ENCODE assay signal across 12 cellular contexts in genomic region chr15:72902929-72903260, GRCh38.
"Had no signal": no experiment of that assay in that cellular context is flagged by ENCODE, and none has a peak within 500 bp of the region (broad histone marks: within the 10 kb centered on the region; RNA-seq: fewer than 3 reads in every experiment).

No MANE protein-coding gene starts in this region.

- H3K27me3 ChIP-seq: cardiac muscle cell, colonic mucosa had no signal

- H3K4me3 Mint-ChIP-seq: activated T-helper 17 cell treated with anti-CD3 and anti-CD28 coated beads, Interleukin-2, amount 50 U/mL, for 72 hours; naive thymus-derived CD8-positive, alpha-beta T cell had no signal

- H3K27ac Mint-ChIP-seq: activated T-helper 17 cell treated with anti-CD3 and anti-CD28 coated beads, Interleukin-2, amount 50 U/mL, for 72 hours; naive thymus-derived CD8-positive, alpha-beta T cell had no signal

- ATAC-seq: activated T-helper 17 cell treated with anti-CD3 and anti-CD28 coated beads, Interleukin-2, amount 50 U/mL, for 72 hours; naive thymus-derived CD8-positive, alpha-beta T cell had no signal

- H3K4me3 ChIP-seq: cardiac muscle cell, colonic mucosa, esophagus squamous epithelium, stomach had no signal

- DNase-seq: activated naive CD4-positive, alpha-beta T cell treated with Interleukin-2 at 50 U/mL for 16 hours; activated T-cell treated with anti-CD3 and anti-CD28 coated beads for 4 hours; esophagus squamous epithelium; naive thymus-derived CD8-positive, alpha-beta T cell; stimulated activated CD4-positive, alpha-beta T cell treated with anti-CD3 and anti-CD28 coated beads, Interleukin-2, amount 100 ng/mL, for 24 hours; SW 1271 had no signal

- H3K9me3 Mint-ChIP-seq: activated T-helper 17 cell treated with anti-CD3 and anti-CD28 coated beads, Interleukin-2, amount 50 U/mL, for 72 hours had no signal

- H3K4me1 ChIP-seq: colonic mucosa had no signal

- H3K9me3 ChIP-seq: colonic mucosa, esophagus squamous epithelium, stomach had no signal

- FAIRE-seq: TTC549, urothelium cell line had no signal

- H3K27ac ChIP-seq: cardiac muscle cell, colonic mucosa, esophagus squamous epithelium, stomach had no signal

- H3K36me3 ChIP-seq: cardiac muscle cell, colonic mucosa, esophagus squamous epithelium, stomach had no signal
